9 cellular contexts compared by ENCODE assay signal in genomic region chr16:67459066-67459857, GRCh38. TPM values are rescaled to one million over a fixed set of nuclear protein-coding genes. Genes with fewer than 3 reads are reported as not detected.
DNase-seq lines count a peak whose midpoint lies in the region; ATAC-seq and TF ChIP-seq lines count a peak whose summit lies in the region.
"Had no signal": no experiment of that assay in that cellular context is flagged by ENCODE, and none has a peak within 500 bp of the region (broad histone marks: within the 10 kb centered on the region; RNA-seq: fewer than 3 reads in every experiment).

No MANE protein-coding gene starts in this region.

- no peaks in the 10 kb centered on the region for H3K9me2 ChIP-seq in PC-9 (ENCODE audit: insufficient read depth)

- H3K27me3 ChIP-seq in CD8-positive, alpha-beta memory T cell (ENCODE audit: insufficient read depth, low read length, poor library complexity, severe bottlenecking) = no peaks in the 10 kb centered on the region
- no peaks in the 10 kb centered on the region for H3K27me3 ChIP-seq in prostate gland (replicated peaks; ENCODE audit: insufficient read depth)
- no peaks in the 10 kb centered on the region for H3K27me3 ChIP-seq in PC-9 (ENCODE audit: insufficient read depth, low read depth)
- no peaks in the 10 kb centered on the region for H3K27me3 ChIP-seq in effector memory CD4-positive, alpha-beta T cell (replicated peaks; ENCODE audit: control insufficient read depth, insufficient read depth, low read length, poor library complexity, severe bottlenecking)

- 30% methylated on average over 5 of the region's 7 CpGs for WGBS in prostate gland

- CTCF ChIA-PET in CD8-positive, alpha-beta memory T cell (lab: Charles Lee) = no interaction called here
- CTCF ChIA-PET in RWPE1 (lab: Yijun Ruan, JAX) (interaction anchor here (1.7 kb wide), 1 partner anchor 31 kb away, joined by 4 read pairs; no protein-coding TSS in a partner anchor), PC-9 (lab: Charles Lee) (no interaction called here)

- peaks cover 10% of the 10 kb centered on the region for H3K4me1 ChIP-seq in CD8-positive, alpha-beta memory T cell (ENCODE audit: insufficient read depth, low read length)
- H3K4me1 ChIP-seq in prostate gland (replicated peaks) (peaks cover 61% of the 10 kb centered on the region), PC-9 (replicated peaks; ENCODE audit: insufficient read depth) (no peaks in the 10 kb centered on the region)
- H3K4me1 ChIP-seq in effector memory CD4-positive, alpha-beta T cell (ENCODE audit: control insufficient read depth, insufficient read depth, low read length, poor library complexity, severe bottlenecking) = no peaks in the 10 kb centered on the region

- H3F3A ChIP-seq in PC-9 (ENCODE audit: insufficient read depth, low read depth) = no peaks in the 10 kb centered on the region

- intact Hi-C loops in left cardiac atrium (cut with DNase I) = no loop called here
- intact Hi-C loops in prostate gland (cut with DNase I) = no loop called here
- intact Hi-C loops in PC-9 (cut with micrococcal nuclease; ENCODE audit: unreplicated experiment) = no loop called here

- peaks cover 0 to 47% (median 0%) of the 10 kb centered on the region in 3 donors for H3K36me3 Mint-ChIP-seq in CD8-positive, alpha-beta memory T cell

- no peak overlapping the region for H2AFZ ChIP-seq in PC-9

- H4K20me1 ChIP-seq in PC-9 (ENCODE audit: insufficient read depth) = peaks cover 37% of the 10 kb centered on the region

- POLR2A ChIA-PET in CD8-positive, alpha-beta memory T cell (lab: Charles Lee) = no interaction called here
- POLR2A ChIA-PET in RWPE1 (lab: Yijun Ruan, JAX; ENCODE audit: low non-redundant PET) = interaction anchor here (0.6 kb wide), 2 partner anchors 378 to 693 kb away, joined by 3 read pairs; no protein-coding TSS in a partner anchor
- POLR2A ChIA-PET in PC-9 (lab: Charles Lee; ENCODE audit: unreplicated experiment) = no interaction called here

- BruUV-seq in PC-9 (replicated peaks; lab: Mats Ljungman, UMichigan) = no TSS peak

- TF ChIP-seq POLR2A in prostate gland (IDR thresholded peaks at IDR 0.05) = peak; percentile 27

- H3K9me3 ChIP-seq in CD8-positive, alpha-beta memory T cell (ENCODE audit: low read length) = no peaks in the 10 kb centered on the region
- no peaks in the 10 kb centered on the region for H3K9me3 ChIP-seq in prostate gland
- H3K9me3 ChIP-seq in PC-9 (ENCODE audit: insufficient read depth, low read depth) = no peaks in the 10 kb centered on the region
- H3K9me3 ChIP-seq in effector memory CD4-positive, alpha-beta T cell (ENCODE audit: control insufficient read depth, low read length) = no peaks in the 10 kb centered on the region

- no peak overlapping the region for H3K4me3 Mint-ChIP-seq in CD8-positive, alpha-beta memory T cell
- H3K4me3 Mint-ChIP-seq: activated B cell treated with CpG ODN at 0.5 μM for 24 hours had no signal

- peak overlapping the region in 4 of 8 donors; percentile 34 to 86 (median 68) for H3K27ac Mint-ChIP-seq in CD8-positive, alpha-beta memory T cell
- H3K27ac Mint-ChIP-seq: activated B cell treated with CpG ODN at 0.5 μM for 24 hours had no signal

- H3K9me3 Mint-ChIP-seq in CD8-positive, alpha-beta memory T cell = no peaks in the 10 kb centered on the region
- H3K9me3 Mint-ChIP-seq: activated B cell treated with CpG ODN at 0.5 μM for 24 hours had no signal

- H3K4me2 ChIP-seq in PC-9 = no peak overlapping the region

- peaks cover 0 to 2% of the 10 kb centered on the region in 2 donors for H3K27me3 Mint-ChIP-seq in CD8-positive, alpha-beta memory T cell
- H3K27me3 Mint-ChIP-seq: activated B cell treated with CpG ODN at 0.5 μM for 24 hours had no signal

- H3K36me3 ChIP-seq in CD8-positive, alpha-beta memory T cell (ENCODE audit: insufficient read depth, low read length) = no peaks in the 10 kb centered on the region
- no peaks in the 10 kb centered on the region for H3K36me3 ChIP-seq in prostate gland
- H3K36me3 ChIP-seq in PC-9 (ENCODE audit: low read depth) = no peaks in the 10 kb centered on the region
- peaks cover 26% of the 10 kb centered on the region for H3K36me3 ChIP-seq in effector memory CD4-positive, alpha-beta T cell (ENCODE audit: control insufficient read depth, insufficient read depth, low read length)

- TF ChIP-seq CTCF in RWPE1 (conservative IDR thresholded peaks at IDR 0.05; ENCODE audit: low read depth) (no peak), prostate gland (IDR thresholded peaks at IDR 0.05) (no peak), PC-9 (conservative IDR thresholded peaks at IDR 0.05) (no peak)

- no peak overlapping the region for H3K4me3 ChIP-seq in CD8-positive, alpha-beta memory T cell (ENCODE audit: low read length)
- H3K4me3 ChIP-seq in prostate gland (no peak overlapping the region), PC-9 (no peak overlapping the region)
- H3K4me3 ChIP-seq in effector memory CD4-positive, alpha-beta T cell (ENCODE audit: insufficient read depth, low read depth, low read length, poor library complexity, severe bottlenecking) = no peak overlapping the region

- DNase-seq in CD8-positive, alpha-beta memory T cell = no peak
- DNase-seq in RWPE1 (ENCODE audit: low spot score) (no peak), left cardiac atrium (peak; percentile 66), prostate gland (ENCODE audit: low spot score) (peak; percentile 83), SKM-1 (lab: John Stamatoyannopoulos, UW; ENCODE audit: unreplicated experiment) (no peak), PC-9 (no peak)
- DNase-seq in effector memory CD4-positive, alpha-beta T cell = no peak
- DNase-seq: activated B cell treated with CpG ODN at 0.5 μM for 24 hours had no signal

- H3K4me1 Mint-ChIP-seq in CD8-positive, alpha-beta memory T cell = peaks cover 24 to 50% (median 26%) of the 10 kb centered on the region in 3 donors

- peak overlapping the region; percentile 43 for H3K27ac ChIP-seq in CD8-positive, alpha-beta memory T cell (ENCODE audit: low read depth, low read length)
- H3K27ac ChIP-seq in RWPE1 = peak overlapping the region; percentile 53
- H3K27ac ChIP-seq in prostate gland = peak overlapping the region; percentile 91 to 92
- H3K27ac ChIP-seq in PC-9 = no peak overlapping the region
- no peak overlapping the region for H3K27ac ChIP-seq in effector memory CD4-positive, alpha-beta T cell (ENCODE audit: insufficient read depth, low read length, poor library complexity, severe bottlenecking)

- ATAC-seq in left cardiac atrium = peak; percentile 51 to 54
- no peak for ATAC-seq in HG02938 (IDR thresholded peaks at IDR 0.05; ENCODE audit: unreplicated experiment)

- 0 out of 2 replicates have a peak, but pooled peaks cover 7% of the 10 kb centered on the region for H3K79me2 ChIP-seq in PC-9 (ENCODE audit: low read depth)

RNA-seq across cellular contexts. Expression of gene ATP6V0D1, which starts 21.7 kb away (rescaled TPM):
- total RNA-seq in CD8-positive, alpha-beta memory T cell = 10 to 100 TPM; 49.3 to 57.6 TPM
- 107 TPM for polyA plus RNA-seq in CD8-positive, alpha-beta memory T cell
- 10 to 100 TPM; 66.9 to 71.3 TPM for total RNA-seq in left cardiac atrium
- 100 to 1,000 TPM in 1 of 2 donors, 10 to 100 TPM in 1; 98.3 to 138 TPM for total RNA-seq in prostate gland
- total RNA-seq in PC-9 (2021) = 51.5 and 61.0 TPM in 2 replicates

RNA-seq across cellular contexts. Expression of gene AGRP, which starts 24.1 kb away (rescaled TPM):
- total RNA-seq in CD8-positive, alpha-beta memory T cell = not detected
- not detected for polyA plus RNA-seq in CD8-positive, alpha-beta memory T cell
- total RNA-seq in left cardiac atrium = not detected
- 1 to 10 TPM in 1 of 2 donors, not detected in 1; 1.5 TPM for total RNA-seq in prostate gland
- not detected in 2 replicates for total RNA-seq in PC-9 (2021)
- total RNA-seq: activated B cell treated with CpG ODN at 0.5 μM for 24 hours had no signal

RNA-seq across cellular contexts. Expression of gene HSD11B2, which starts 28.3 kb away (rescaled TPM):
- 1 to 10 TPM; 1.1 to 1.5 TPM for total RNA-seq in CD8-positive, alpha-beta memory T cell
- polyA plus RNA-seq in CD8-positive, alpha-beta memory T cell = not detected
- total RNA-seq in left cardiac atrium (1 to 10 TPM in 1 of 2 donors, not detected in 1; 1.6 TPM), prostate gland (10 to 100 TPM; 11.4 to 35.6 TPM), PC-9 (2021) (5.0 and 5.3 TPM in 2 replicates)

RNA-seq across cellular contexts. Expression of gene ZDHHC1, which starts 43.0 kb away (rescaled TPM):
- 1 to 10 TPM; 1.3 TPM for total RNA-seq in CD8-positive, alpha-beta memory T cell
- 0.60 TPM for polyA plus RNA-seq in CD8-positive, alpha-beta memory T cell
- total RNA-seq in left cardiac atrium (1 to 10 TPM; 4.6 to 6.8 TPM), prostate gland (10 to 100 TPM; 20.3 to 69.8 TPM), PC-9 (2021) (12.8 and 14.9 TPM in 2 replicates)

Comparison
In these comparisons a context has a peak if more than half of its experiments do, and no peak if none do; other contexts are left out.
1. DNase-seq: peak in left cardiac atrium (single experiment) and prostate gland (single experiment); none in CD8-positive, alpha-beta memory T cell (0 of 5), RWPE1 (single experiment), SKM-1 (single experiment), PC-9 (0 of 2) and effector memory CD4-positive, alpha-beta T cell (0 of 3).
2. H3K27ac ChIP-seq: peak in CD8-positive, alpha-beta memory T cell (single experiment), RWPE1 (single experiment) and prostate gland (2 of 2); none in PC-9 (single experiment) and effector memory CD4-positive, alpha-beta T cell (single experiment).